ENCODE assay signal across 20 cellular contexts in the genomic region with DNA sequence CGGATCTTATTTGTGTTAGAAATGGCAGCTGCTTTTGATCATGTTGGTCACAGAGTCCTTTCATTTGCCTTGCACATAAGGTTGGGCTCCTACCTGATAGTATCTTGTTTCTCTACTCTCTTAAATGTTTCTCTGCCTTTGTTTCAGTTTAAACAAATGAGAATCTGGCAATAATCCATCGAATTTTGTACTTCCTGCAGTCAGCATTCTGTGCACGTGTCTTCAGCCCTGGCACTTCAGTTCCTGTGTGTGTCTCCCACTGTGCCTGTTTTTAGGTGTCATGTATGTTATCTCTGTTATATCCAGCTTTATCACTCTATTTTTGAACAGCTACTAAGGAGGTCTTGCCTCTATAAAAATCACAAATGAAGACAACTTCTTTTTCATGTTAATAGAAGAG. TPM values are rescaled to one million over a fixed set of nuclear protein-coding genes. Genes with fewer than 3 reads are reported as not detected.
DNase-seq lines count a peak whose midpoint lies in the region; ATAC-seq and TF ChIP-seq lines count a peak whose summit lies in the region.
"Had no signal": no experiment of that assay in that cellular context is flagged by ENCODE, and none has a peak within 500 bp of the region (broad histone marks: within the 10 kb centered on the region; RNA-seq: fewer than 3 reads in every experiment).

No MANE protein-coding gene starts in this region.

- H3K27ac ChIP-seq in CD8-positive, alpha-beta T cell (ENCODE audit: low read depth, low read length): no peak overlapping the region
- H3K27ac ChIP-seq: C4-2B, PC-9 had no signal

- no peaks in the 10 kb centered on the region for H3K36me3 ChIP-seq in CD8-positive, alpha-beta T cell (ENCODE audit: insufficient read depth, low read length)

- TF ChIP-seq CTCF in nephron progenitor cell (IDR thresholded peaks at IDR 0.05): no peak
- no peak for TF ChIP-seq CTCF in CD8-positive, alpha-beta T cell (IDR thresholded peaks at IDR 0.05)

- POLR2A ChIA-PET in CD8-positive, alpha-beta T cell (lab: Charles Lee): no interaction called here

- no peaks in the 10 kb centered on the region for H3K9me3 ChIP-seq in CD8-positive, alpha-beta T cell (ENCODE audit: low read length)

- CTCF ChIA-PET in CD8-positive, alpha-beta T cell (lab: Charles Lee): no interaction called here

- H3K4me1 Mint-ChIP-seq in nephron progenitor cell: peaks cover 36% of the 10 kb centered on the region
- no peaks in the 10 kb centered on the region for H3K4me1 Mint-ChIP-seq in CD8-positive, alpha-beta T cell (ENCODE audit: low read depth)
- H3K4me1 Mint-ChIP-seq: T-helper 17 cell had no signal

- peak overlapping the region; percentile 64 for H3K27ac Mint-ChIP-seq in nephron progenitor cell
- no peak overlapping the region for H3K27ac Mint-ChIP-seq in CD8-positive, alpha-beta T cell
- H3K27ac Mint-ChIP-seq: HFFc6, T-helper 17 cell had no signal

- intact Hi-C loops in CD8-positive, alpha-beta T cell (cut with DNase I, micrococcal nuclease): no loop called here

- ATAC-seq in HG02588 (IDR thresholded peaks at IDR 0.05; ENCODE audit: unreplicated experiment): no peak
- no peak for ATAC-seq in CD8-positive, alpha-beta T cell
- ATAC-seq: T-helper 17 cell had no signal

- H3K27me3 ChIP-seq in CD8-positive, alpha-beta T cell (ENCODE audit: insufficient read depth, low read length): no peaks in the 10 kb centered on the region

- no peak overlapping the region for H3K4me3 ChIP-seq in CD8-positive, alpha-beta T cell (ENCODE audit: low read depth, low read length)
- H3K4me3 ChIP-seq: PC-9 had no signal

- H3K4me1 ChIP-seq in CD8-positive, alpha-beta T cell (ENCODE audit: insufficient read depth, low read length): no peaks in the 10 kb centered on the region

- DNase-seq in NCI-H1105 treated with DMSO at 0.1 percent for 48 hours (lab: John Stamatoyannopoulos, UW) (peak; percentile 9), NCI-H1105 (lab: John Stamatoyannopoulos, UW) (no peak), NCI-H1048 (lab: John Stamatoyannopoulos, UW) (peak; percentile 40), OCI-M1 (lab: John Stamatoyannopoulos, UW) (peak; percentile 33), nephron progenitor cell (no peak)
- no peak for DNase-seq in activated CD4-positive, alpha-beta T cell treated with anti-CD3 and anti-CD28 coated beads, Interleukin-2, amount 50 U/mL, for 48 hours
- DNase-seq in CD8-positive, alpha-beta T cell: no peak
- DNase-seq: 8988T, DMS79, GF-D8, HFFc6, KBM-7, MM.1S, NCI-H1417 treated with DMSO at 0.1 percent for 48 hours, NCI-H510A treated with DMSO at 0.1 percent for 48 hours, PC-9, Right ventricle myocardium superior, T-helper 17 cell had no signal

- H3K9me3 Mint-ChIP-seq in nephron progenitor cell: no peaks in the 10 kb centered on the region
- no peaks in the 10 kb centered on the region for H3K9me3 Mint-ChIP-seq in CD8-positive, alpha-beta T cell
- H3K9me3 Mint-ChIP-seq: HFFc6 had no signal

- H3K4me3 Mint-ChIP-seq in nephron progenitor cell: no peak overlapping the region
- no peak overlapping the region for H3K4me3 Mint-ChIP-seq in CD8-positive, alpha-beta T cell
- H3K4me3 Mint-ChIP-seq: HFFc6, T-helper 17 cell had no signal

- H3K36me3 Mint-ChIP-seq in nephron progenitor cell (ENCODE audit: low read depth): no peaks in the 10 kb centered on the region
- no peaks in the 10 kb centered on the region for H3K36me3 Mint-ChIP-seq in CD8-positive, alpha-beta T cell

- H3K27me3 Mint-ChIP-seq in nephron progenitor cell (ENCODE audit: low read depth, poor library complexity): peaks cover 4% of the 10 kb centered on the region
- peaks cover 11% of the 10 kb centered on the region for H3K27me3 Mint-ChIP-seq in CD8-positive, alpha-beta T cell (ENCODE audit: low read depth)

RNA-seq across cellular contexts. Expression of a gene that starts 28.4 kb away (rescaled TPM):
- 1 to 10 TPM; 6.4 TPM for total RNA-seq in CD8-positive, alpha-beta T cell

Comparison
In these comparisons a context has a peak if more than half of its experiments do, and no peak if none do; other contexts are left out.
1. DNase-seq: peak in NCI-H1105 treated with DMSO at 0.1 percent for 48 hours (single experiment), NCI-H1048 (single experiment) and OCI-M1 (single experiment); none in NCI-H1105 (single experiment), nephron progenitor cell (single experiment), activated CD4-positive, alpha-beta T cell treated with anti-CD3 and anti-CD28 coated beads, Interleukin-2, amount 50 U/mL, for 48 hours (0 of 2) and CD8-positive, alpha-beta T cell (0 of 7).